In the genomic region with DNA sequence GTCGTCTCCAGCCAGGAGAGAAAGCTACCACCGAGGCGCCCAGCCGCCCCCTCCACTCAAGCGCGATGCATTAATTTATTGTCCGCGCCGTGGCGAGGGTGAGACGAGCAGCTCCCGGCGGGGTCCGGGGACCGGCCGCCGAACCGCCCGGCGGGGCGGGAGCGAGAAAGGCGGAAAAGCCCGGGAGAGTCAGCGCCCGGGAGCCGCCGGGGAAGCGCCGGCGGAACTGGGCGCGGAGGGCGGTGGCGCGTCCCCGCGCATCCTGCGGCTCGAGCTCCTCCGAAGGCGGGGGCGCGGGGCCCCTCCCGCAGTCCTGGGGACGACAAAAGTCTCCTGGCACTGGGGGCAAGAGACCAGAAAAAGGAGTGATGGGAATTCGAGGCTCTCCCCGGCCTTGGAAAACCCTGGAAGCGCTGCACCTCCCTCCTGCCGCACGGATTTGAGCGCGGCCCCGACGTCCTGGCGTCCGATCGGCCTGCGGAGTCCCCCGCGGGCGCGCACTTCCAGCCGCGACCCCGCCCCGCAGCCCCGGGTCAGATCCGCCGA, we compare ENCODE assay signal across 8 cellular contexts. TPM values are rescaled to one million over a fixed set of nuclear protein-coding genes. Genes with fewer than 3 reads are reported as not detected.
DNase-seq lines count a peak whose midpoint lies in the region; ATAC-seq and TF ChIP-seq lines count a peak whose summit lies in the region.

A gene with protein sequence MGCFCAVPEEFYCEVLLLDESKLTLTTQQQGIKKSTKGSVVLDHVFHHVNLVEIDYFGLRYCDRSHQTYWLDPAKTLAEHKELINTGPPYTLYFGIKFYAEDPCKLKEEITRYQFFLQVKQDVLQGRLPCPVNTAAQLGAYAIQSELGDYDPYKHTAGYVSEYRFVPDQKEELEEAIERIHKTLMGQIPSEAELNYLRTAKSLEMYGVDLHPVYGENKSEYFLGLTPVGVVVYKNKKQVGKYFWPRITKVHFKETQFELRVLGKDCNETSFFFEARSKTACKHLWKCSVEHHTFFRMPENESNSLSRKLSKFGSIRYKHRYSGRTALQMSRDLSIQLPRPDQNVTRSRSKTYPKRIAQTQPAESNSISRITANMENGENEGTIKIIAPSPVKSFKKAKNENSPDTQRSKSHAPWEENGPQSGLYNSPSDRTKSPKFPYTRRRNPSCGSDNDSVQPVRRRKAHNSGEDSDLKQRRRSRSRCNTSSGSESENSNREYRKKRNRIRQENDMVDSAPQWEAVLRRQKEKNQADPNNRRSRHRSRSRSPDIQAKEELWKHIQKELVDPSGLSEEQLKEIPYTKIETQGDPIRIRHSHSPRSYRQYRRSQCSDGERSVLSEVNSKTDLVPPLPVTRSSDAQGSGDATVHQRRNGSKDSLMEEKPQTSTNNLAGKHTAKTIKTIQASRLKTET (minus strand): TSS at position 228 of the 546 bp plus-strand sequence. CDS start 238 bp downstream, outside the sequence.

- peaks cover 35% of the 10 kb centered on the region for H3K27me3 ChIP-seq in osteoblast (ENCODE audit: insufficient read depth, low read length)

- H3K4me2 ChIP-seq in osteoblast (ENCODE audit: insufficient read depth, low read length): peak within 1 kb of the TSS; percentile 73

- peaks cover 0 to 3% of the 10 kb centered on the region in 2 donors for H3K36me3 Mint-ChIP-seq in activated T-cell treated with anti-CD3 and anti-CD28 coated beads, Interleukin-2, amount 50 U/mL, for 72 hours (ENCODE audit: insufficient read depth in 2 of 2)
- H3K36me3 Mint-ChIP-seq in glutamatergic neuron (ENCODE audit: unreplicated experiment): no peaks in the 10 kb centered on the region

- no peak within 1 kb of the TSS for H3K27ac ChIP-seq in osteoblast (ENCODE audit: low read depth, low read length)

- H3K36me3 ChIP-seq in osteoblast (ENCODE audit: insufficient read depth, low read length): no peaks in the 10 kb centered on the region

- H4K20me1 ChIP-seq in osteoblast (ENCODE audit: insufficient read depth, low read length): no peaks in the 10 kb centered on the region

- H3K79me2 ChIP-seq in osteoblast (ENCODE audit: insufficient read depth, low read length): no peaks in the 10 kb centered on the region

- H3K9me3 Mint-ChIP-seq in activated T-cell treated with anti-CD3 and anti-CD28 coated beads, Interleukin-2, amount 50 U/mL, for 72 hours: peaks cover 0 to 2% of the 10 kb centered on the region in 2 donors
- H3K9me3 Mint-ChIP-seq in glutamatergic neuron (ENCODE audit: unreplicated experiment): peaks cover 4% of the 10 kb centered on the region

- H3K27me3 Mint-ChIP-seq in activated T-cell treated with anti-CD3 and anti-CD28 coated beads, Interleukin-2, amount 50 U/mL, for 72 hours (ENCODE audit: low read depth): peaks cover 55% of the 10 kb centered on the region
- peaks cover 3% of the 10 kb centered on the region for H3K27me3 Mint-ChIP-seq in glutamatergic neuron (ENCODE audit: unreplicated experiment)

- H3K9me3 ChIP-seq in osteoblast (ENCODE audit: low read depth, low read length): no peaks in the 10 kb centered on the region

- TF ChIP-seq CTCF in GM10266 (IDR thresholded peaks at IDR 0.05; ENCODE audit: control insufficient read depth, insufficient read depth, low read depth, missing control alignments) (no peak), glutamatergic neuron (IDR thresholded peaks at IDR 0.05; ENCODE audit: partially characterized antibody, unreplicated experiment) (no peak), osteoblast (IDR thresholded peaks at IDR 0.05; ENCODE audit: extremely low read depth, low read depth, low read length) (no peak)

- peaks cover 10% of the 10 kb centered on the region for H3K4me1 Mint-ChIP-seq in activated T-cell treated with anti-CD3 and anti-CD28 coated beads, Interleukin-2, amount 50 U/mL, for 72 hours (ENCODE audit: low read depth)
- H3K4me1 Mint-ChIP-seq in glutamatergic neuron (ENCODE audit: low read depth, unreplicated experiment): peaks cover 19% of the 10 kb centered on the region

- peak within 1 kb of the TSS; percentile 55 for H3K4me3 ChIP-seq in osteoblast (ENCODE audit: insufficient read depth, low read length)

- peak within 1 kb of the TSS; percentile 56 for H3K27ac Mint-ChIP-seq in activated T-cell treated with anti-CD3 and anti-CD28 coated beads, Interleukin-2, amount 50 U/mL, for 72 hours
- H3K27ac Mint-ChIP-seq in glutamatergic neuron (ENCODE audit: unreplicated experiment): peak within 1 kb of the TSS; percentile 84

- ATAC-seq in HG03108 (IDR thresholded peaks at IDR 0.05; ENCODE audit: unreplicated experiment): peak; percentile 13
- ATAC-seq in activated T-cell treated with anti-CD3 and anti-CD28 coated beads, Interleukin-2, amount 50 U/mL, for 72 hours (replicated peaks in 1 of 2): peak; percentile 15 to 19
- ATAC-seq in GM21526 (IDR thresholded peaks at IDR 0.05; ENCODE audit: low FRiP score, unreplicated experiment): no peak
- ATAC-seq in HG02885 (IDR thresholded peaks at IDR 0.05; ENCODE audit: poor library complexity, unreplicated experiment): no peak

- H2AFZ ChIP-seq in osteoblast (ENCODE audit: low read length): peak within 1 kb of the TSS; percentile 62

- peaks cover 5% of the 10 kb centered on the region for H3K4me1 ChIP-seq in osteoblast (ENCODE audit: insufficient read depth, low read length)

- peak within 1 kb of the TSS; percentile 86 for H3K4me3 Mint-ChIP-seq in activated T-cell treated with anti-CD3 and anti-CD28 coated beads, Interleukin-2, amount 50 U/mL, for 72 hours
- H3K4me3 Mint-ChIP-seq in glutamatergic neuron (ENCODE audit: unreplicated experiment): peak within 1 kb of the TSS; percentile 90

- peak; percentile 26 for DNase-seq in GM10266 (ENCODE audit: extremely low spot score)
- peak; percentile 4 to 21 for DNase-seq in activated T-cell treated with anti-CD3 and anti-CD28 coated beads, Interleukin-2, amount 50 U/mL, for 72 hours
- peak; percentile 80 for DNase-seq in glutamatergic neuron
- peak; percentile 64 for DNase-seq in osteoblast (ENCODE audit: insufficient read length, low spot score, missing footprints)
- no peak for DNase-seq in DMS114 treated with DMSO at 0.1 percent for 48 hours (lab: John Stamatoyannopoulos, UW; ENCODE audit: unreplicated experiment)

RNA-seq across cellular contexts. Expression of the gene that starts here (rescaled TPM):
- total RNA-seq in activated T-cell treated with anti-CD3 and anti-CD28 coated beads, Interleukin-2, amount 50 U/mL, for 72 hours: 1 to 10 TPM in 1 of 2 donors, under 1 TPM in 1; 0.79 to 2.0 TPM
- total RNA-seq in glutamatergic neuron (ENCODE audit: unreplicated experiment): 125 TPM
- total RNA-seq in osteoblast: 0.59 and 0.72 TPM in 2 replicates

Comparison
In these comparisons a context has a peak if more than half of its experiments do, and no peak if none do; other contexts are left out.
1. RNA of the gene that starts here (total RNA-seq): 125 TPM in glutamatergic neuron (single experiment); 0.79 to 2.0 TPM in activated T-cell treated with anti-CD3 and anti-CD28 coated beads, Interleukin-2, amount 50 U/mL, for 72 hours and 0.59 to 0.72 TPM in osteoblast; every median in the first group is over 10 times any median in the second.
2. Peak in DNase-seq, H3K4me3 ChIP-seq and H3K4me2 ChIP-seq in osteoblast; RNA of the gene not detected or under 1 TPM.
3. ATAC-seq: peak in HG03108 (single experiment) and activated T-cell treated with anti-CD3 and anti-CD28 coated beads, Interleukin-2, amount 50 U/mL, for 72 hours (2 of 2); none in GM21526 (single experiment) and HG02885 (single experiment).